ENCODE assay signal across 30 cellular contexts in genomic region chr15:97141360-97141759, GRCh38.
"Had no signal": no experiment of that assay in that cellular context is flagged by ENCODE, and none has a peak within 500 bp of the region (broad histone marks: within the 10 kb centered on the region; RNA-seq: fewer than 3 reads in every experiment).

No MANE protein-coding gene starts in this region.

- H3K27me3 ChIP-seq: brain microvascular endothelial cell had no signal

- H3K27ac ChIP-seq: brain microvascular endothelial cell, coronary artery, dorsolateral prefrontal cortex had no signal

- FAIRE-seq: astrocyte, bronchial epithelial cell, frontal cortex had no signal

- H3K36me3 ChIP-seq: brain microvascular endothelial cell had no signal

- ATAC-seq: activated CD4-positive, alpha-beta T cell treated with anti-CD3 and anti-CD28 coated beads for 36 hours; activated CD8-positive, alpha-beta memory T cell treated with anti-CD3 and anti-CD28 coated beads, Interleukin-2, amount 10 ng/mL, durations not matched to agents 7 days and 5 days; activated CD8-positive, alpha-beta T cell treated with anti-CD3 and anti-CD28 coated beads, Interleukin-2, amount 10 ng/mL, durations not matched to agents 7 days and 5 days; activated naive CD4-positive, alpha-beta T cell treated with anti-CD3 and anti-CD28 coated beads, Interleukin-2, amount 50 U/mL, for 72 hours; activated T-cell treated with anti-CD3 and anti-CD28 coated beads, Interleukin-2, amount 50 U/mL, for 72 hours; esophagus mucosa; T-helper 17 cell had no signal

- DNase-seq: activated CD4-positive, alpha-beta memory T cell treated with anti-CD3 and anti-CD28 coated beads for 36 hours; activated CD4-positive, alpha-beta T cell treated with anti-CD3 and anti-CD28 coated beads for 36 hours; activated CD4-positive, alpha-beta T cell treated with anti-CD3 and anti-CD28 coated beads, Interleukin-2, amount 10 ng/mL, durations not matched to agents 24 days and 14 days; activated CD4-positive, CD25-positive, alpha-beta regulatory T cell; activated CD4-positive, CD25-positive, alpha-beta regulatory T cell treated with anti-CD3 and anti-CD28 coated beads, Interleukin-2, amount 50 U/mL, for 72 hours; activated CD8-positive, alpha-beta memory T cell treated with anti-CD3 and anti-CD28 coated beads, Interleukin-2, amount 10 ng/mL, durations not matched to agents 7 days and 5 days; activated CD8-positive, alpha-beta memory T cell treated with anti-CD3 and anti-CD28 coated beads, Interleukin-2, amount 50 U/mL, for 4 hours; activated CD8-positive, alpha-beta T cell treated with anti-CD3 and anti-CD28 coated beads, Interleukin-2, amount 10 ng/mL, durations not matched to agents 7 days and 5 days; activated gamma-delta T cell; activated naive CD4-positive, alpha-beta T cell; activated naive CD4-positive, alpha-beta T cell treated with anti-CD3 and anti-CD28 coated beads, Interleukin-2, amount 10 ng/mL, durations not matched to agents 7 days and 5 days; activated naive CD8-positive, alpha-beta T cell treated with anti-CD3 and anti-CD28 coated beads, Interleukin-2, amount 10 ng/mL, durations not matched to agents 7 days and 5 days; activated T-cell treated with anti-CD3 and anti-CD28 coated beads for 4 hours; activated T-cell treated with anti-CD3 and anti-CD28 coated beads, Interleukin-2, amount 50 U/mL, for 24 hours; activated T-cell treated with anti-CD3 and anti-CD28 coated beads, Interleukin-2, amount 50 U/mL, for 72 hours; brain microvascular endothelial cell; dorsolateral prefrontal cortex; effector memory CD4-positive, alpha-beta T cell; endodermal cell; foreskin fibroblast; head of caudate nucleus; T-helper 1 cell; T-helper 17 cell; T1000 had no signal

- H3K4me3 ChIP-seq: coronary artery, dorsolateral prefrontal cortex had no signal
